ENCODE assay signal across 8 cellular contexts in genomic region chr11:35944503-35945136, GRCh38. TPM values are rescaled to one million over a fixed set of nuclear protein-coding genes. Genes with fewer than 3 reads are reported as not detected.
DNase-seq lines count a peak whose midpoint lies in the region; ATAC-seq and TF ChIP-seq lines count a peak whose summit lies in the region.

No MANE protein-coding gene starts in this region.

- H3K4me3 ChIP-seq in AG10803 (ENCODE audit: low read length) (peak overlapping the region; percentile 75), IMR-90 (ENCODE audit: insufficient read depth, low read depth, low read length) (peak overlapping the region; percentile 71), coronary artery (peak overlapping the region; percentile 78), mesendoderm (ENCODE audit: low read length) (peak overlapping the region; percentile 40), uterus (peak overlapping the region; percentile 40 to 77)

- H4K91ac ChIP-seq in IMR-90 (ENCODE audit: insufficient read depth, low read depth, low read length) = peak overlapping the region; percentile 66

- H3K23ac ChIP-seq in IMR-90 (ENCODE audit: low read depth, low read length) (peak overlapping the region; percentile 14), mesendoderm (ENCODE audit: low read length) (no peak overlapping the region)

- in situ Hi-C loops in IMR-90 (cut with MboI; ENCODE audit: low sequenced_read_pairs) = loop anchor here (10.0 kb wide), 1 partner anchor 310 kb away; no protein-coding TSS in a partner anchor

- peaks cover 2% of the 10 kb centered on the region; the same call in 1 of the 2 replicates for H3K9me1 ChIP-seq in IMR-90 (ENCODE audit: insufficient read depth, low read length)

- DNase-seq in AG10803 (ENCODE audit: low read depth) (peak; percentile 25), IMR-90 (no peak), coronary artery (ENCODE audit: low spot score) (peak; percentile 77), mesendoderm (no peak), uterus (no peak)
- DNase-seq in stimulated activated CD4-positive, alpha-beta T cell treated with anti-CD3 and anti-CD28 coated beads, Interleukin-15, amount 100 ng/mL, for 24 hours = no peak

- peak overlapping the region; percentile 54; the same call in 1 of the 2 replicates for H3K56ac ChIP-seq in IMR-90 (ENCODE audit: extremely low read depth, insufficient read depth, low read length)
- H3K56ac ChIP-seq in mesendoderm (ENCODE audit: low read length) = peak overlapping the region; percentile 84

- H3K9me3 ChIP-seq in IMR-90 (ENCODE audit: control insufficient read depth, insufficient read depth, low read length) (no peaks in the 10 kb centered on the region), uterus (no peaks in the 10 kb centered on the region)

- peak overlapping the region; percentile 65 for H3K4ac ChIP-seq in IMR-90 (ENCODE audit: low read depth, low read length)
- H3K4ac ChIP-seq in mesendoderm (ENCODE audit: low read depth, low read length) = no peak overlapping the region

- TF ChIP-seq POLR2A in IMR-90 (IDR thresholded peaks at IDR 0.05; ENCODE audit: low read depth, low read length) (no peak), uterus (IDR thresholded peaks at IDR 0.05) (no peak)

- H2AFZ ChIP-seq in IMR-90 (replicated peaks; ENCODE audit: low read length, poor library complexity) = peak overlapping the region; percentile 94

- peak overlapping the region; percentile 91 for H2AK9ac ChIP-seq in IMR-90 (replicated peaks; ENCODE audit: low read depth, low read length, poor library complexity)

- intact Hi-C loops in IMR-90 (cut with micrococcal nuclease) (loop anchor here (5.0 to 10.0 kb wide), 4 partner anchors 88 to 327 kb away; partner anchors contain the start of gene FJX1), uterus (cut with DNase I; ENCODE audit: low total_unique reads) (no loop called here)

- peak overlapping the region; percentile 29; the same call in 1 of the 2 replicates for H3K14ac ChIP-seq in IMR-90 (replicated peaks; ENCODE audit: low read depth, low read length)

- dilution Hi-C loops in IMR-90 (cut with HindIII; ENCODE audit: low sequenced_read_pairs, unreplicated experiment) = no loop called here

- H4K5ac ChIP-seq in IMR-90 (ENCODE audit: low read depth, low read length) (no peak overlapping the region), mesendoderm (ENCODE audit: low read length) (no peak overlapping the region)

- H3K79me1 ChIP-seq in IMR-90 (ENCODE audit: low read depth in 1 of 2, low read length in 2 of 2) (peaks cover 15 to 29% of the 10 kb centered on the region in 2 experiments; a peak in 3 of 4 replicates), mesendoderm (ENCODE audit: low read length) (peaks cover 29% of the 10 kb centered on the region)

- H2AK5ac ChIP-seq in IMR-90 (ENCODE audit: low read depth, low read length) (no peak overlapping the region), mesendoderm (ENCODE audit: low read length) (no peak overlapping the region)

- peaks cover 4% of the 10 kb centered on the region; the same call in 1 of the 2 replicates for H3K4me1 ChIP-seq in IMR-90 (ENCODE audit: control insufficient read depth, insufficient read depth, low read length)
- peaks cover 22% of the 10 kb centered on the region for H3K4me1 ChIP-seq in mesendoderm (ENCODE audit: control insufficient read depth, low read depth, low read length)
- no peaks in the 10 kb centered on the region for H3K4me1 ChIP-seq in uterus

- 0 out of 3 replicates have a peak overlapping the region, but pooled peaks have one; percentile 18 for H2BK15ac ChIP-seq in IMR-90 (ENCODE audit: low read depth, low read length)
- no peak overlapping the region for H2BK15ac ChIP-seq in mesendoderm (replicated peaks; ENCODE audit: low read depth)

- H2BK20ac ChIP-seq in IMR-90 (ENCODE audit: low read depth, low read length) = no peak overlapping the region

- TF ChIP-seq CTCF in AG10803 (conservative IDR thresholded peaks at IDR 0.05; ENCODE audit: low read length) (no peak), IMR-90 (conservative IDR thresholded peaks at IDR 0.05; ENCODE audit: low read depth, low read length) (no peak), coronary artery (IDR thresholded peaks at IDR 0.05) (no peak), uterus (IDR thresholded peaks at IDR 0.05) (no peak)

- peaks cover 47% of the 10 kb centered on the region for H3K79me2 ChIP-seq in mesendoderm (ENCODE audit: control insufficient read depth, insufficient read depth, low read length)

- H3K27ac ChIP-seq in IMR-90 (ENCODE audit: insufficient read depth, low read length) (peak overlapping the region; percentile 66), coronary artery (peak overlapping the region; percentile 45 to 88), mesendoderm (ENCODE audit: low read depth, low read length) (no peak overlapping the region), uterus (peak overlapping the region; percentile 74 to 75)

- CTCF ChIA-PET in IMR-90 (lab: Yijun Ruan, JAX) = no interaction called here

- H4K8ac ChIP-seq in IMR-90 (ENCODE audit: low read depth in 2 of 2, low read length in 2 of 2) (peak overlapping the region; percentile 61 to 90; a peak in 2 of 4 replicates), mesendoderm (ENCODE audit: low read depth, low read length) (no peak overlapping the region)

- peaks cover 8% of the 10 kb centered on the region for H3K27me3 ChIP-seq in IMR-90 (ENCODE audit: control insufficient read depth, insufficient read depth, low read length)
- no peaks in the 10 kb centered on the region for H3K27me3 ChIP-seq in mesendoderm (ENCODE audit: insufficient read depth, low read length, poor library complexity)
- H3K27me3 ChIP-seq in uterus = no peaks in the 10 kb centered on the region

- no peak for TF ChIP-seq RAD21 in IMR-90 (IDR thresholded peaks at IDR 0.05; ENCODE audit: low read length)

- H3K36me3 ChIP-seq in IMR-90 (ENCODE audit: control insufficient read depth, insufficient read depth, low read length) (no peaks in the 10 kb centered on the region), mesendoderm (ENCODE audit: control insufficient read depth, insufficient read depth, low read length) (no peaks in the 10 kb centered on the region), uterus (no peaks in the 10 kb centered on the region)

- peak overlapping the region; percentile 26; the same call in 1 of the 2 replicates for H3K18ac ChIP-seq in IMR-90 (ENCODE audit: low read depth, low read length)
- H3K18ac ChIP-seq in mesendoderm (ENCODE audit: low read length) = peak overlapping the region; percentile 94

- 0 out of 2 replicates have a peak, but pooled peaks cover 3% of the 10 kb centered on the region for H4K20me1 ChIP-seq in IMR-90 (ENCODE audit: insufficient read depth, low read length)

- H2BK120ac ChIP-seq in IMR-90 (ENCODE audit: low read depth, low read length) = no peak overlapping the region
- no peak overlapping the region for H2BK120ac ChIP-seq in mesendoderm (ENCODE audit: low read depth, low read length)

- H3K4me2 ChIP-seq in IMR-90 (ENCODE audit: low read depth, low read length) = peak overlapping the region; percentile 98
- H3K4me2 ChIP-seq in mesendoderm (ENCODE audit: low read length) = peak overlapping the region; percentile 64

- 3% methylated on average over 11 of the region's 32 CpGs; no CpG with 5 or more reads in 1 of the 2 experiments for WGBS in IMR-90 (ENCODE audit: extremely low coverage in 2 of 2, insufficient read length in 1 of 2), 2 experiments
- WGBS in mesendoderm (ENCODE audit: extremely low coverage, insufficient coverage, low lambda C conversion rate) = no CpG with 5 or more reads among the region's 32 CpGs

- ATAC-seq in IMR-90 (ENCODE audit: low read depth) (peak; percentile 4; the same call in 1 of the 2 replicates), GM18907 (IDR thresholded peaks at IDR 0.05; ENCODE audit: unreplicated experiment) (no peak), GM18519 (IDR thresholded peaks at IDR 0.05; ENCODE audit: low FRiP score, unreplicated experiment) (no peak)

- H3K9ac ChIP-seq in IMR-90 (ENCODE audit: low read depth, low read length) (peak overlapping the region; percentile 82), mesendoderm (ENCODE audit: low read length) (peak overlapping the region; percentile 68)

- no TSS peak for BruUV-seq in IMR-90 (replicated peaks; lab: Mats Ljungman, UMichigan)

- POLR2A ChIA-PET in IMR-90 (lab: Charles Lee; ENCODE audit: unreplicated experiment) = no interaction called here

- H2BK5ac ChIP-seq in IMR-90 (ENCODE audit: low read depth, low read length, poor library complexity, severe bottlenecking) (no peak overlapping the region), mesendoderm (ENCODE audit: low read length) (no peak overlapping the region)

TF ChIP-seq in IMR-90, 13 proteins besides CTCF, POLR2A, EP300 and RAD21:
- TF ChIP-seq RCOR1 (IDR thresholded peaks at IDR 0.05; ENCODE audit: insufficient replicate concordance, low read length) = no peak
- no peak for TF ChIP-seq SMC3 (IDR thresholded peaks at IDR 0.05; ENCODE audit: low read depth, low read length)
- TF ChIP-seq CEBPB (IDR thresholded peaks at IDR 0.05; ENCODE audit: low read depth, low read length) = no peak
- TF ChIP-seq NFE2L2 (IDR thresholded peaks at IDR 0.05; ENCODE audit: low read depth, low read length) = no peak
- no peak for TF ChIP-seq CHD1 (IDR thresholded peaks at IDR 0.05; ENCODE audit: low read depth, low read length)
- TF ChIP-seq MAZ (IDR thresholded peaks at IDR 0.05; ENCODE audit: borderline replicate concordance, low read depth, low read length) = no peak
- peak; percentile 35; the same call in 1 of the 2 replicates for TF ChIP-seq MAFK (IDR thresholded peaks at IDR 0.05; ENCODE audit: low read depth, low read length)
- TF ChIP-seq MXI1 (IDR thresholded peaks at IDR 0.05; ENCODE audit: borderline replicate concordance, low read depth, low read length) = no peak

RNA-seq across cellular contexts. Expression of gene LDLRAD3, which starts 0.8 kb away (rescaled TPM):
- total RNA-seq in IMR-90 (2012; rRNA removed) (2.7 and 3.6 TPM in 2 replicates), uterus (10 to 100 TPM; 10.2 to 41.9 (median 19.8) TPM)
- polyA plus RNA-seq in IMR-90 (2012; rRNA removed) = 6.4 and 7.7 TPM in 2 replicates
- 5.2 and 7.5 TPM in 2 replicates for polyA plus RNA-seq in IMR-90 (2012; cell fraction: cytosol; rRNA removed)
- polyA plus RNA-seq in IMR-90 (2012; cell fraction: nucleus; rRNA removed; ENCODE audit: low replicate concordance) = 4.9 and 6.9 TPM in 2 replicates
- polyA plus RNA-seq in mesendoderm (2013, experiment 1 of 2) = 19.9 TPM
- polyA plus RNA-seq in mesendoderm (2013, experiment 2 of 2) = 20.7 TPM

Comparison
In these comparisons a context has a peak if more than half of its experiments do, and no peak if none do; other contexts are left out.
1. DNase-seq: peak in AG10803 (single experiment) and coronary artery (single experiment); none in IMR-90 (single experiment), mesendoderm (single experiment), uterus (0 of 2) and stimulated activated CD4-positive, alpha-beta T cell treated with anti-CD3 and anti-CD28 coated beads, Interleukin-15, amount 100 ng/mL, for 24 hours (single experiment).
2. Peak in every context shown above with its lines, with median percentiles within 50 percentile points of each other: H3K4me3 ChIP-seq.